1 cellular context compared by ENCODE assay signal in genomic region chr17:2337811-2338657, GRCh38.
TF ChIP-seq lines count a peak whose summit lies in the region.

No MANE protein-coding gene starts in this region.

TF ChIP-seq in GM12878, 131 proteins besides CTCF, POLR2A, EP300 and RAD21:
- TF ChIP-seq GATAD2B (conservative IDR thresholded peaks at IDR 0.05; ENCODE audit: low read depth): peak; percentile 70
- no peak for TF ChIP-seq RELA (IDR thresholded peaks at IDR 0.05; ENCODE audit: borderline replicate concordance, partially characterized antibody)
- TF ChIP-seq DPF2 (IDR thresholded peaks at IDR 0.05): peak; percentile 68
- TF ChIP-seq EED (IDR thresholded peaks at IDR 0.05; ENCODE audit: low read depth): no peak
- TF ChIP-seq YY1 (IDR thresholded peaks at IDR 0.05; ENCODE audit: low read depth, low read length): peak; percentile 24; the same call in 1 of the 2 replicates
- TF ChIP-seq SREBF2 (IDR thresholded peaks at IDR 0.05; ENCODE audit: low read length): no peak
- no peak for TF ChIP-seq NR2C2 (IDR thresholded peaks at IDR 0.05; ENCODE audit: borderline replicate concordance, control insufficient read depth, insufficient read length, low read depth)
- TF ChIP-seq NR2F1 (conservative IDR thresholded peaks at IDR 0.05): 0 out of 2 replicates have a peak, but pooled peaks have one; percentile 32
- no peak for TF ChIP-seq HDAC6 (IDR thresholded peaks at IDR 0.05; ENCODE audit: unreplicated experiment)
- TF ChIP-seq EGR1 (IDR thresholded peaks at IDR 0.05; ENCODE audit: borderline replicate concordance in 1 of 2, low read depth in 2 of 2, low read length in 2 of 2): 0 out of 3 replicates have a peak, but pooled peaks of 1 of the 2 experiments have one; percentile 21
- peak in 1 of 2 experiments; percentile 15; a peak in 1 of 4 replicates for TF ChIP-seq BHLHE40 (IDR thresholded peaks at IDR 0.05; ENCODE audit: borderline replicate concordance in 1 of 2, low read depth in 2 of 2, low read length in 1 of 2)
- 0 out of 2 replicates have a peak, but pooled peaks have one; percentile 38 for TF ChIP-seq NKRF (conservative IDR thresholded peaks at IDR 0.05)
- no peak for TF ChIP-seq ELK1 (IDR thresholded peaks at IDR 0.05; ENCODE audit: low read depth, low read length)
- peak; percentile 23 for TF ChIP-seq IKZF1 (conservative IDR thresholded peaks at IDR 0.05)
